Comparison of ENCODE assay signal across 1 cellular context in the genomic region with DNA sequence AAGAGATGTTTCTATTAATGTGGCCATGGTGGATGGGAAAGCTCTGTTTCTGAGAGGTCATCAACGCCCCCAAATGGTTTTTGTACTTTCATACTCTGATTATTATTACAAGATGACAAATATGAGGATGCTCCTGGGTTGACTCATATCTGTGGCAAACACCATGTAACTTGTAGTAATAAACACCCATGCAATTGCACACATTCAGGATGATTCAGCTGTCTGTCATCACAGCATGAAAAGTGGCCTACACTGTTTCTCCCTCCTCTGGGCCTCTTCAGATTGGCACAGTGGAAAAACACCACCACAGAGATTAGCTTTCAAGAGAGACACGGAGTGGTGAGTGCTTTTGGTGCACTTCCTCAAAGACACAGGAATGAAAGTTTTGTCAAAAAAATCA.
TF ChIP-seq lines count a peak whose summit lies in the region.

No MANE protein-coding gene starts in this region.

TF ChIP-seq in K562, 482 proteins besides CTCF, POLR2A, EP300 and RAD21 (continued from another document and continues in another):
- TF ChIP-seq, protein P1, sequence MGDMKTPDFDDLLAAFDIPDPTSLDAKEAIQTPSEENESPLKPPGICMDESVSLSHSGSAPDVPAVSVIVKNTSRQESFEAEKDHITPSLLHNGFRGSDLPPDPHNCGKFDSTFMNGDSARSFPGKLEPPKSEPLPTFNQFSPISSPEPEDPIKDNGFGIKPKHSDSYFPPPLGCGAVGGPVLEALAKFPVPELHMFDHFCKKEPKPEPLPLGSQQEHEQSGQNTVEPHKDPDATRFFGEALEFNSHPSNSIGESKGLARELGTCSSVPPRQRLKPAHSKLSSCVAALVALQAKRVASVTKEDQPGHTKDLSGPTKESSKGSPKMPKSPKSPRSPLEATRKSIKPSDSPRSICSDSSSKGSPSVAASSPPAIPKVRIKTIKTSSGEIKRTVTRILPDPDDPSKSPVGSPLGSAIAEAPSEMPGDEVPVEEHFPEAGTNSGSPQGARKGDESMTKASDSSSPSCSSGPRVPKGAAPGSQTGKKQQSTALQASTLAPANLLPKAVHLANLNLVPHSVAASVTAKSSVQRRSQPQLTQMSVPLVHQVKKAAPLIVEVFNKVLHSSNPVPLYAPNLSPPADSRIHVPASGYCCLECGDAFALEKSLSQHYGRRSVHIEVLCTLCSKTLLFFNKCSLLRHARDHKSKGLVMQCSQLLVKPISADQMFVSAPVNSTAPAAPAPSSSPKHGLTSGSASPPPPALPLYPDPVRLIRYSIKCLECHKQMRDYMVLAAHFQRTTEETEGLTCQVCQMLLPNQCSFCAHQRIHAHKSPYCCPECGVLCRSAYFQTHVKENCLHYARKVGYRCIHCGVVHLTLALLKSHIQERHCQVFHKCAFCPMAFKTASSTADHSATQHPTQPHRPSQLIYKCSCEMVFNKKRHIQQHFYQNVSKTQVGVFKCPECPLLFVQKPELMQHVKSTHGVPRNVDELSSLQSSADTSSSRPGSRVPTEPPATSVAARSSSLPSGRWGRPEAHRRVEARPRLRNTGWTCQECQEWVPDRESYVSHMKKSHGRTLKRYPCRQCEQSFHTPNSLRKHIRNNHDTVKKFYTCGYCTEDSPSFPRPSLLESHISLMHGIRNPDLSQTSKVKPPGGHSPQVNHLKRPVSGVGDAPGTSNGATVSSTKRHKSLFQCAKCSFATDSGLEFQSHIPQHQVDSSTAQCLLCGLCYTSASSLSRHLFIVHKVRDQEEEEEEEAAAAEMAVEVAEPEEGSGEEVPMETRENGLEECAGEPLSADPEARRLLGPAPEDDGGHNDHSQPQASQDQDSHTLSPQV (IDR thresholded peaks at IDR 0.05): no peak
- TF ChIP-seq ZNF175 (CRISPR knock-in tag; IDR thresholded peaks at IDR 0.05; ENCODE audit: low read depth) (0 out of 2 replicates have a peak, but pooled peaks have one; percentile 34), ILK (tag; IDR thresholded peaks at IDR 0.05; ENCODE audit: borderline replicate concordance, low read depth) (no peak), SMARCE1 (IDR thresholded peaks at IDR 0.05) (0 out of 2 replicates have a peak, but pooled peaks have one; percentile 17), NCOA2 (IDR thresholded peaks at IDR 0.05; ENCODE audit: partially characterized antibody in 2 of 2) (no peak), NCOA1 (IDR thresholded peaks at IDR 0.05; ENCODE audit: low read depth) (no peak), HMG20B (CRISPR knock-in tag; IDR thresholded peaks at IDR 0.05) (no peak), ZFP30 (CRISPR knock-in tag; IDR thresholded peaks at IDR 0.05; ENCODE audit: borderline replicate concordance) (no peak), FOSL1 (tag; conservative IDR thresholded peaks at IDR 0.05) (peak; percentile 94), DPF2 (IDR thresholded peaks at IDR 0.05) (peak; percentile 22; the same call in 1 of the 2 replicates), MEIS2 (IDR thresholded peaks at IDR 0.05; ENCODE audit: partially characterized antibody) (peak; percentile 82), JUND (IDR thresholded peaks at IDR 0.05; ENCODE audit: borderline replicate concordance, low read depth, low read length) (peak; percentile 67; the same call in 1 of the 2 replicates), JUND (tag; IDR thresholded peaks at IDR 0.05; ENCODE audit: borderline replicate concordance, low read depth, low read length) (0 out of 3 replicates have a peak, but pooled peaks have one; percentile 20), TEAD4 (IDR thresholded peaks at IDR 0.05; ENCODE audit: low read length) (peak; percentile 36), TEAD4 (CRISPR knock-in tag; IDR thresholded peaks at IDR 0.05; ENCODE audit: borderline replicate concordance) (no peak), PPARD (CRISPR knock-in tag; IDR thresholded peaks at IDR 0.05) (no peak), CREM (IDR thresholded peaks at IDR 0.05; ENCODE audit: low read depth) (no peak), NFE2 (IDR thresholded peaks at IDR 0.05; ENCODE audit: low read depth) (peak; percentile 60), HDAC1 (IDR thresholded peaks at IDR 0.05) (no peak), CC2D1A (IDR thresholded peaks at IDR 0.05) (no peak), ZNF764 (CRISPR knock-in tag; IDR thresholded peaks at IDR 0.05; ENCODE audit: low read depth) (no peak), XRCC3 (IDR thresholded peaks at IDR 0.05) (no peak), MAFG (tag; conservative IDR thresholded peaks at IDR 0.05) (peak; percentile 55), KDM1A (IDR thresholded peaks at IDR 0.05) (0 out of 4 replicates have a peak, but pooled peaks of 1 of the 2 experiments have one; percentile 7), EGR1 (conservative IDR thresholded peaks at IDR 0.05) (peak; percentile 20; the same call in 1 of the 2 replicates), MAFK (IDR thresholded peaks at IDR 0.05; ENCODE audit: low read length) (peak; percentile 57; the same call in 1 of the 2 replicates), ETV6 (IDR thresholded peaks at IDR 0.05; ENCODE audit: borderline replicate concordance in 1 of 2, low read depth in 2 of 2, low read length in 1 of 2) (no peak), ETV6 (CRISPR knock-in tag; IDR thresholded peaks at IDR 0.05; ENCODE audit: borderline replicate concordance) (no peak), RB1 (IDR thresholded peaks at IDR 0.05; ENCODE audit: low read depth) (no peak), CBFA2T2 (conservative IDR thresholded peaks at IDR 0.05) (peak; percentile 41), NFRKB (IDR thresholded peaks at IDR 0.05; ENCODE audit: low read depth) (no peak), FOS (IDR thresholded peaks at IDR 0.05; ENCODE audit: extremely low read depth, insufficient read length) (peak; percentile 23), MYBL2 (IDR thresholded peaks at IDR 0.05; ENCODE audit: low read depth) (no peak), MYBL2 (CRISPR knock-in tag; IDR thresholded peaks at IDR 0.05; ENCODE audit: borderline replicate concordance) (no peak), TAF15 (IDR thresholded peaks at IDR 0.05; ENCODE audit: low read depth, low read length) (no peak), SRSF3 (IDR thresholded peaks at IDR 0.05; ENCODE audit: insufficient read depth, low read length) (no peak), ZBTB7A (IDR thresholded peaks at IDR 0.05; ENCODE audit: borderline replicate concordance, control insufficient read depth, low read depth, low read length) (no peak), ARID1B (IDR thresholded peaks at IDR 0.05) (peak; percentile 66)
- TF ChIP-seq, protein P2, sequence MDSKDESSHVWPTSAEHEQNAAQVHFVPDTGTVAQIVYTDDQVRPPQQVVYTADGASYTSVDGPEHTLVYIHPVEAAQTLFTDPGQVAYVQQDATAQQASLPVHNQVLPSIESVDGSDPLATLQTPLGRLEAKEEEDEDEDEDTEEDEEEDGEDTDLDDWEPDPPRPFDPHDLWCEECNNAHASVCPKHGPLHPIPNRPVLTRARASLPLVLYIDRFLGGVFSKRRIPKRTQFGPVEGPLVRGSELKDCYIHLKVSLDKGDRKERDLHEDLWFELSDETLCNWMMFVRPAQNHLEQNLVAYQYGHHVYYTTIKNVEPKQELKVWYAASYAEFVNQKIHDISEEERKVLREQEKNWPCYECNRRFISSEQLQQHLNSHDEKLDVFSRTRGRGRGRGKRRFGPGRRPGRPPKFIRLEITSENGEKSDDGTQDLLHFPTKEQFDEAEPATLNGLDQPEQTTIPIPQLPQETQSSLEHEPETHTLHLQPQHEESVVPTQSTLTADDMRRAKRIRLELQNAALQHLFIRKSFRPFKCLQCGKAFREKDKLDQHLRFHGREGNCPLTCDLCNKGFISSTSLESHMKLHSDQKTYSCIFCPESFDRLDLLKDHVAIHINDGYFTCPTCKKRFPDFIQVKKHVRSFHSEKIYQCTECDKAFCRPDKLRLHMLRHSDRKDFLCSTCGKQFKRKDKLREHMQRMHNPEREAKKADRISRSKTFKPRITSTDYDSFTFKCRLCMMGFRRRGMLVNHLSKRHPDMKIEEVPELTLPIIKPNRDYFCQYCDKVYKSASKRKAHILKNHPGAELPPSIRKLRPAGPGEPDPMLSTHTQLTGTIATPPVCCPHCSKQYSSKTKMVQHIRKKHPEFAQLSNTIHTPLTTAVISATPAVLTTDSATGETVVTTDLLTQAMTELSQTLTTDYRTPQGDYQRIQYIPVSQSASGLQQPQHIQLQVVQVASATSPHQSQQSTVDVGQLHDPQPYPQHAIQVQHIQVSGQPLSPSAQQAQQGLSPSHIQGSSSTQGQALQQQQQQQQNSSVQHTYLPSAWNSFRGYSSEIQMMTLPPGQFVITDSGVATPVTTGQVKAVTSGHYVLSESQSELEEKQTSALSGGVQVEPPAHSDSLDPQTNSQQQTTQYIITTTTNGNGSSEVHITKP (IDR thresholded peaks at IDR 0.05; ENCODE audit: partially characterized antibody): no peak
- TF ChIP-seq, protein P3, sequence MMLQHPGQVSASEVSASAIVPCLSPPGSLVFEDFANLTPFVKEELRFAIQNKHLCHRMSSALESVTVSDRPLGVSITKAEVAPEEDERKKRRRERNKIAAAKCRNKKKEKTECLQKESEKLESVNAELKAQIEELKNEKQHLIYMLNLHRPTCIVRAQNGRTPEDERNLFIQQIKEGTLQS (IDR thresholded peaks at IDR 0.05): peak; percentile 85
- TF ChIP-seq, protein P3 (CRISPR knock-in tag; conservative IDR thresholded peaks at IDR 0.05): no peak
- TF ChIP-seq, protein P4, sequence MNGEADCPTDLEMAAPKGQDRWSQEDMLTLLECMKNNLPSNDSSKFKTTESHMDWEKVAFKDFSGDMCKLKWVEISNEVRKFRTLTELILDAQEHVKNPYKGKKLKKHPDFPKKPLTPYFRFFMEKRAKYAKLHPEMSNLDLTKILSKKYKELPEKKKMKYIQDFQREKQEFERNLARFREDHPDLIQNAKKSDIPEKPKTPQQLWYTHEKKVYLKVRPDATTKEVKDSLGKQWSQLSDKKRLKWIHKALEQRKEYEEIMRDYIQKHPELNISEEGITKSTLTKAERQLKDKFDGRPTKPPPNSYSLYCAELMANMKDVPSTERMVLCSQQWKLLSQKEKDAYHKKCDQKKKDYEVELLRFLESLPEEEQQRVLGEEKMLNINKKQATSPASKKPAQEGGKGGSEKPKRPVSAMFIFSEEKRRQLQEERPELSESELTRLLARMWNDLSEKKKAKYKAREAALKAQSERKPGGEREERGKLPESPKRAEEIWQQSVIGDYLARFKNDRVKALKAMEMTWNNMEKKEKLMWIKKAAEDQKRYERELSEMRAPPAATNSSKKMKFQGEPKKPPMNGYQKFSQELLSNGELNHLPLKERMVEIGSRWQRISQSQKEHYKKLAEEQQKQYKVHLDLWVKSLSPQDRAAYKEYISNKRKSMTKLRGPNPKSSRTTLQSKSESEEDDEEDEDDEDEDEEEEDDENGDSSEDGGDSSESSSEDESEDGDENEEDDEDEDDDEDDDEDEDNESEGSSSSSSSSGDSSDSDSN (IDR thresholded peaks at IDR 0.05; ENCODE audit: borderline replicate concordance in 1 of 2, low read depth in 2 of 2, low read length in 2 of 2): no peak
- TF ChIP-seq, protein P5, sequence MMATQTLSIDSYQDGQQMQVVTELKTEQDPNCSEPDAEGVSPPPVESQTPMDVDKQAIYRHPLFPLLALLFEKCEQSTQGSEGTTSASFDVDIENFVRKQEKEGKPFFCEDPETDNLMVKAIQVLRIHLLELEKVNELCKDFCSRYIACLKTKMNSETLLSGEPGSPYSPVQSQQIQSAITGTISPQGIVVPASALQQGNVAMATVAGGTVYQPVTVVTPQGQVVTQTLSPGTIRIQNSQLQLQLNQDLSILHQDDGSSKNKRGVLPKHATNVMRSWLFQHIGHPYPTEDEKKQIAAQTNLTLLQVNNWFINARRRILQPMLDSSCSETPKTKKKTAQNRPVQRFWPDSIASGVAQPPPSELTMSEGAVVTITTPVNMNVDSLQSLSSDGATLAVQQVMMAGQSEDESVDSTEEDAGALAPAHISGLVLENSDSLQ (IDR thresholded peaks at IDR 0.05): peak; percentile 55
- TF ChIP-seq, protein P6, sequence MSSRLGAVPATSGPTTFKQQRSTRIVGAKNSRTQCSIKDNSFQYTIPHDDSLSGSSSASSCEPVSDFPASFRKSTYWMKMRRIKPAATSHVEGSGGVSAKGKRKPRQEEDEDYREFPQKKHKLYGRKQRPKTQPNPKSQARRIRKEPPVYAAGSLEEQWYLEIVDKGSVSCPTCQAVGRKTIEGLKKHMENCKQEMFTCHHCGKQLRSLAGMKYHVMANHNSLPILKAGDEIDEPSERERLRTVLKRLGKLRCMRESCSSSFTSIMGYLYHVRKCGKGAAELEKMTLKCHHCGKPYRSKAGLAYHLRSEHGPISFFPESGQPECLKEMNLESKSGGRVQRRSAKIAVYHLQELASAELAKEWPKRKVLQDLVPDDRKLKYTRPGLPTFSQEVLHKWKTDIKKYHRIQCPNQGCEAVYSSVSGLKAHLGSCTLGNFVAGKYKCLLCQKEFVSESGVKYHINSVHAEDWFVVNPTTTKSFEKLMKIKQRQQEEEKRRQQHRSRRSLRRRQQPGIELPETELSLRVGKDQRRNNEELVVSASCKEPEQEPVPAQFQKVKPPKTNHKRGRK (tag; IDR thresholded peaks at IDR 0.05): no peak
- TF ChIP-seq, protein P7, sequence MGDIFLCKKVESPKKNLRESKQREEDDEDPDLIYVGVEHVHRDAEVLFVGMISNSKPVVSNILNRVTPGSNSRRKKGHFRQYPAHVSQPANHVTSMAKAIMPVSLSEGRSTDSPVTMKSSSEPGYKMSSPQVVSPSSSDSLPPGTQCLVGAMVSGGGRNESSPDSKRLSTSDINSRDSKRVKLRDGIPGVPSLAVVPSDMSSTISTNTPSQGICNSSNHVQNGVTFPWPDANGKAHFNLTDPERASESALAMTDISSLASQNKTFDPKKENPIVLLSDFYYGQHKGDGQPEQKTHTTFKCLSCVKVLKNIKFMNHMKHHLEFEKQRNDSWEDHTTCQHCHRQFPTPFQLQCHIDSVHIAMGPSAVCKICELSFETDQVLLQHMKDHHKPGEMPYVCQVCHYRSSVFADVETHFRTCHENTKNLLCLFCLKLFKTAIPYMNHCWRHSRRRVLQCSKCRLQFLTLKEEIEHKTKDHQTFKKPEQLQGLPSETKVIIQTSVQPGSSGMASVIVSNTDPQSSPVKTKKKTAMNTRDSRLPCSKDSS (IDR thresholded peaks at IDR 0.05; ENCODE audit: low read depth, partially characterized antibody): no peak
- TF ChIP-seq, protein P8, sequence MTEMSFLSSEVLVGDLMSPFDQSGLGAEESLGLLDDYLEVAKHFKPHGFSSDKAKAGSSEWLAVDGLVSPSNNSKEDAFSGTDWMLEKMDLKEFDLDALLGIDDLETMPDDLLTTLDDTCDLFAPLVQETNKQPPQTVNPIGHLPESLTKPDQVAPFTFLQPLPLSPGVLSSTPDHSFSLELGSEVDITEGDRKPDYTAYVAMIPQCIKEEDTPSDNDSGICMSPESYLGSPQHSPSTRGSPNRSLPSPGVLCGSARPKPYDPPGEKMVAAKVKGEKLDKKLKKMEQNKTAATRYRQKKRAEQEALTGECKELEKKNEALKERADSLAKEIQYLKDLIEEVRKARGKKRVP (CRISPR knock-in tag; IDR thresholded peaks at IDR 0.05): no peak
